7 cellular contexts compared by ENCODE assay signal in the genomic region with DNA sequence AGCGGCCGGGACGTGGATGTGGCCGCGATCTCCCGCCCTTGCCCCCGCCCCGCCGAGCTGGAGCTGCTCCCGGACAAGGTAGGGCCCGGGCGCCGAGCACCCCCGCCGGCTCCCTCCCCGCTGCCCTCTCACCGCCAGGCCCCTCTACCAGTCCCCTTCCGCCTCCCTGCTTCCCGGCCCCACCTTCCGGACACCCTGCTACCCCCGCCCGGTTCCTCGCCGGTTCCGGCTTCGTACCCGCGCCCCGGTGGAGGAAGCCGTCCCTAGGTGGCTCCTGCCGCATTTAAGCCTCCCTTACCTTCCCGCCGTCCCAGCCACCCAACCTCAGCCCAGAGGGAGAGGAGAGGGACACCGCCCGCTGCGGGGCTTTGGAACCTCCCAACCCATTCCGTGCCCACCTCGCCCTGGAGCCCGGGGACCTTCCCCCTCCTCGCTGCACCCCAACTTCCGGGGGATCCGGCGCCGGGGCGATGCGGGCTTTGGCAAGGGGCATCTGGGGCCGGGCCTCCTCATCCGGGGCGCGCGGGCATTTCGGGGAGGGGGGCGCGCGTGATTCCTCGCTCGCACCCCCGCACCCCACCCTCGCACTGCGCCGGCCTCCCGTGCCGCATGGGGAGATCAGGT. TPM values are rescaled to one million over a fixed set of nuclear protein-coding genes. Genes with fewer than 3 reads are reported as not detected.
A peak's percentile ranks its signal among the peaks of the same experiment; 100 is the strongest.
DNase-seq lines count a peak whose midpoint lies in the region; ATAC-seq and TF ChIP-seq lines count a peak whose summit lies in the region.

No MANE protein-coding gene starts in this region.

- DNase-seq in NT2/D1 (ENCODE audit: low read depth, low spot score), result no peak
- peak; percentile 57 for DNase-seq in activated T-helper 2 cell treated with anti-CD3 and anti-CD28 coated beads, Interferon-gamma antibody, Interleukin-2, Interleukin-4, amounts not matched to agents 10 μg/mL and 5 μg/mL and 100 μg/mL, durations not matched to agents 14 hours and 24 hours and 36 hours (ENCODE audit: low spot score)
- DNase-seq in ovary, result peak; percentile 40 to 63 (median 62)
- DNase-seq in transverse colon, result peak; percentile 67

- in situ Hi-C loops in transverse colon (cut with MboI; ENCODE audit: low pct_ligation_motif_present in 1 of 4, low pct_unique_long_range_greater_than_20kb in 1 of 4, low sequenced_read_pairs in 3 of 4), result no loop called here

- H3K9ac ChIP-seq in NT2/D1 (ENCODE audit: insufficient read length, low read depth), result peak overlapping the region; percentile 92

- peak overlapping the region; percentile 91 for H3K27ac Mint-ChIP-seq in activated T-helper 2 cell treated with anti-CD3 and anti-CD28 coated beads, Interferon-gamma antibody, Interleukin-2, Interleukin-4, amounts not matched to agents 10 μg/mL and 5 μg/mL and 100 μg/mL, durations not matched to agents 14 hours and 24 hours and 36 hours

- TF ChIP-seq EP300 in gastroesophageal sphincter (IDR thresholded peaks at IDR 0.05) (no peak), ovary (IDR thresholded peaks at IDR 0.05) (no peak), transverse colon (IDR thresholded peaks at IDR 0.05; ENCODE audit: low read depth) (no peak)

- WGBS in gastroesophageal sphincter (ENCODE audit: low coverage in 1 of 2), 2 donors, result 0% methylated on average over 27 of the region's 63 CpGs; no CpG with 5 or more reads in 1 of the 2 donors
- 0 to 1% (median 1%) methylated on average over 51 to 63 of the region's 63 CpGs for WGBS in ovary, 3 donors
- WGBS in transverse colon (ENCODE audit: low coverage in 1 of 2), 2 donors, result 1% methylated on average over 47 of the region's 63 CpGs; no CpG with 5 or more reads in 1 of the 2 donors

- ATAC-seq in GM18867 (IDR thresholded peaks at IDR 0.05; ENCODE audit: unreplicated experiment) (peak; percentile 26), HG02852 (IDR thresholded peaks at IDR 0.05; ENCODE audit: unreplicated experiment) (peak; percentile 23), gastroesophageal sphincter (peak; percentile 71)

- peaks cover 39% of the 10 kb centered on the region for H3K4me1 Mint-ChIP-seq in activated T-helper 2 cell treated with anti-CD3 and anti-CD28 coated beads, Interferon-gamma antibody, Interleukin-2, Interleukin-4, amounts not matched to agents 10 μg/mL and 5 μg/mL and 100 μg/mL, durations not matched to agents 14 hours and 24 hours and 36 hours (ENCODE audit: low read depth)

- H3K9me3 Mint-ChIP-seq in activated T-helper 2 cell treated with anti-CD3 and anti-CD28 coated beads, Interferon-gamma antibody, Interleukin-2, Interleukin-4, amounts not matched to agents 10 μg/mL and 5 μg/mL and 100 μg/mL, durations not matched to agents 14 hours and 24 hours and 36 hours, result no peaks in the 10 kb centered on the region

- no peak for TF ChIP-seq CTCF in gastroesophageal sphincter (IDR thresholded peaks at IDR 0.05)
- no peak for TF ChIP-seq CTCF in ovary (IDR thresholded peaks at IDR 0.05)
- no peak for TF ChIP-seq CTCF in transverse colon (IDR thresholded peaks at IDR 0.05)

- peaks cover 4% of the 10 kb centered on the region for H3K27me3 Mint-ChIP-seq in activated T-helper 2 cell treated with anti-CD3 and anti-CD28 coated beads, Interferon-gamma antibody, Interleukin-2, Interleukin-4, amounts not matched to agents 10 μg/mL and 5 μg/mL and 100 μg/mL, durations not matched to agents 14 hours and 24 hours and 36 hours (ENCODE audit: low read depth)

- H3K27me3 ChIP-seq in NT2/D1 (ENCODE audit: insufficient read depth, insufficient read length), result no peaks in the 10 kb centered on the region
- H3K27me3 ChIP-seq in gastroesophageal sphincter, result no peaks in the 10 kb centered on the region
- H3K27me3 ChIP-seq in ovary, result no peaks in the 10 kb centered on the region
- no peaks in the 10 kb centered on the region for H3K27me3 ChIP-seq in transverse colon

- H3K4me1 ChIP-seq in NT2/D1 (ENCODE audit: insufficient read depth, insufficient read length), result peaks cover 3% of the 10 kb centered on the region
- H3K4me1 ChIP-seq in gastroesophageal sphincter, result peaks cover 0 to 50% (median 8%) of the 10 kb centered on the region in 3 donors
- H3K4me1 ChIP-seq in ovary (ENCODE audit: insufficient read depth), result peaks cover 5% of the 10 kb centered on the region
- peaks cover 6 to 46% (median 22%) of the 10 kb centered on the region in 4 donors for H3K4me1 ChIP-seq in transverse colon

- H3K27ac ChIP-seq in gastroesophageal sphincter (peak overlapping the region; percentile 60 to 95 (median 94)), ovary (peak overlapping the region; percentile 74 to 76), transverse colon (peak overlapping the region; percentile 91 to 98 (median 96))

- peaks cover 11% of the 10 kb centered on the region for H3K36me3 Mint-ChIP-seq in activated T-helper 2 cell treated with anti-CD3 and anti-CD28 coated beads, Interferon-gamma antibody, Interleukin-2, Interleukin-4, amounts not matched to agents 10 μg/mL and 5 μg/mL and 100 μg/mL, durations not matched to agents 14 hours and 24 hours and 36 hours (ENCODE audit: low read depth)

- H3K9me3 ChIP-seq in NT2/D1 (ENCODE audit: insufficient read depth, low read length) (no peaks in the 10 kb centered on the region), gastroesophageal sphincter (no peaks in the 10 kb centered on the region), ovary (no peaks in the 10 kb centered on the region), transverse colon (no peaks in the 10 kb centered on the region)

- intact Hi-C loops in activated T-helper 2 cell treated with anti-CD3 and anti-CD28 coated beads, Interferon-gamma antibody, Interleukin-2, Interleukin-4, amounts not matched to agents 10 μg/mL and 5 μg/mL and 100 μg/mL, durations not matched to agents 14 hours and 24 hours and 36 hours (cut with micrococcal nuclease), result loop anchor here (2.0 to 10.0 kb wide), 6 partner anchors 216 to 1392 kb away; a partner anchor contains a TSS
- intact Hi-C loops in ovary (cut with DNase I) (loop anchor here in 2 of 4 donors (5.0 to 10.0 kb wide), 2 partner anchors 216 to 282 kb away; no protein-coding TSS in a partner anchor), transverse colon (cut with DNase I; ENCODE audit: low total_unique reads) (loop anchor here (5.0 to 10.0 kb wide), 2 partner anchors 96 to 218 kb away; no protein-coding TSS in a partner anchor)

- H3K4me3 ChIP-seq in NT2/D1 (ENCODE audit: insufficient read length, low read depth) (peak overlapping the region; percentile 81), gastroesophageal sphincter (peak overlapping the region; percentile 71 to 99), ovary (peak overlapping the region; percentile 56), transverse colon (peak overlapping the region; percentile 62 to 94 (median 78))

- TF ChIP-seq POLR2A in gastroesophageal sphincter (IDR thresholded peaks at IDR 0.05) (no peak), ovary (IDR thresholded peaks at IDR 0.05) (no peak), transverse colon (IDR thresholded peaks at IDR 0.05) (peak; percentile 31)

- peak overlapping the region; percentile 90 for H3K4me3 Mint-ChIP-seq in activated T-helper 2 cell treated with anti-CD3 and anti-CD28 coated beads, Interferon-gamma antibody, Interleukin-2, Interleukin-4, amounts not matched to agents 10 μg/mL and 5 μg/mL and 100 μg/mL, durations not matched to agents 14 hours and 24 hours and 36 hours (ENCODE audit: low read depth)

- H3K36me3 ChIP-seq in NT2/D1 (ENCODE audit: insufficient read depth, insufficient read length, low read length) (peaks cover 4% of the 10 kb centered on the region), gastroesophageal sphincter (no peaks in the 10 kb centered on the region), ovary (no peaks in the 10 kb centered on the region), transverse colon (no peaks in the 10 kb centered on the region)

RNA-seq across cellular contexts. Expression of a gene that starts 0.5 kb away (rescaled TPM):
- 29.0 and 29.3 TPM in 2 replicates for total RNA-seq in activated T-helper 2 cell treated with anti-CD3 and anti-CD28 coated beads, Interferon-gamma antibody, Interleukin-2, Interleukin-4, amounts not matched to agents 10 μg/mL and 5 μg/mL and 100 μg/mL, durations not matched to agents 14 hours and 24 hours and 36 hours
- total RNA-seq in gastroesophageal sphincter (10 to 100 TPM; 10.5 to 24.7 (median 14.1) TPM), ovary (10 to 100 TPM in 4 of 7 donors, 1 to 10 TPM in 3; 6.7 to 20.6 (median 11.2) TPM), transverse colon (10 to 100 TPM; 28.1 to 41.6 (median 38.4) TPM)
- polyA plus RNA-seq in ovary, result 10 to 100 TPM in 1 of 2 donors, 1 to 10 TPM in 1; 9.8 to 20.5 TPM
